ENCODE assay signal across 10 cellular contexts in genomic region chr9:19232117-19232829, GRCh38. TPM values are rescaled to one million over a fixed set of nuclear protein-coding genes. Genes with fewer than 3 reads are reported as not detected.
DNase-seq lines count a peak whose midpoint lies in the region; ATAC-seq, FAIRE-seq and TF ChIP-seq lines count a peak whose summit lies in the region.
"Had no signal": no experiment of that assay in that cellular context is flagged by ENCODE, and none has a peak within 500 bp of the region (broad histone marks: within the 10 kb centered on the region; RNA-seq: fewer than 3 reads in every experiment).

No MANE protein-coding gene starts in this region.

- H3K27ac ChIP-seq in Peyer's patch (peak overlapping the region in 3 of 4 donors; percentile 94 to 97 (median 95)), foreskin keratinocyte (peak overlapping the region; percentile 97)

- H3K9me3 ChIP-seq in Peyer's patch: no peaks in the 10 kb centered on the region
- H3K9me3 ChIP-seq in skeletal muscle satellite cell (replicated peaks; ENCODE audit: low read length): no peaks in the 10 kb centered on the region

- TF ChIP-seq POLR2A in GM12892 (IDR thresholded peaks at IDR 0.05; ENCODE audit: low read depth, low read length) (no peak), Peyer's patch (IDR thresholded peaks at IDR 0.05) (no peak)

- H3K9ac ChIP-seq in skeletal muscle satellite cell (ENCODE audit: low read depth, low read length): peak overlapping the region; percentile 98

- H3K4me1 ChIP-seq in Peyer's patch (peaks cover 0 to 15% (median 0%) of the 10 kb centered on the region in 4 donors), foreskin keratinocyte (no peaks in the 10 kb centered on the region), skeletal muscle satellite cell (ENCODE audit: control insufficient read depth, insufficient read depth, low read length) (peaks cover 11% of the 10 kb centered on the region)

- H3K4me3 ChIP-seq in Peyer's patch (peak overlapping the region; percentile 86 to 99 (median 94)), skeletal muscle satellite cell (ENCODE audit: low read length) (peak overlapping the region; percentile 99)

- intact Hi-C loops in posterior vena cava (cut with DNase I): no loop called here

- peak; percentile 77 for FAIRE-seq in GM12892 (lab: Jason Lieb, UNC)

- H3K36me3 ChIP-seq in Peyer's patch (no peaks in the 10 kb centered on the region), skeletal muscle satellite cell (ENCODE audit: insufficient read depth, low read length) (no peaks in the 10 kb centered on the region)

- peak overlapping the region; percentile 79 for H3K4me2 ChIP-seq in skeletal muscle satellite cell (ENCODE audit: low read length)

- no peaks in the 10 kb centered on the region for H3K27me3 ChIP-seq in Peyer's patch
- H3K27me3 ChIP-seq in foreskin keratinocyte: no peaks in the 10 kb centered on the region
- no peaks in the 10 kb centered on the region for H3K27me3 ChIP-seq in skeletal muscle satellite cell (ENCODE audit: control insufficient read depth, insufficient read depth, low read length)

- ATAC-seq in foreskin keratinocyte: no peak

- TF ChIP-seq CTCF in Peyer's patch (IDR thresholded peaks at IDR 0.05) (no peak), foreskin keratinocyte (conservative IDR thresholded peaks at IDR 0.05) (no peak)

- DNase-seq in GM12892 (ENCODE audit: insufficient read length) (no peak), Peyer's patch (no peak), foreskin keratinocyte (peak; percentile 11 to 30), posterior vena cava (ENCODE audit: low spot score) (no peak), GM03348 (ENCODE audit: low spot score) (no peak), ecto neural progenitor cell (ENCODE audit: low spot score) (no peak)
- no peak for DNase-seq in central memory CD4-positive, alpha-beta T cell
- DNase-seq: activated T-cell treated with anti-CD3 and anti-CD28 coated beads for 4 hours; stimulated activated CD4-positive, alpha-beta T cell treated with anti-CD3 and anti-CD28 coated beads, Interleukin-12 subunit alpha, Interleukin-12 subunit beta, amount 100 ng/mL, for 4 hours had no signal

RNA-seq across cellular contexts. Expression of gene DENND4C, which starts 1.8 kb away (rescaled TPM):
- 30.7 TPM for polyA plus RNA-seq in GM12892 (2012; ENCODE audit: missing spikeins)
- 100 to 1,000 TPM in 3 of 4 donors, 10 to 100 TPM in 1; 89.1 to 188 (median 154) TPM for total RNA-seq in Peyer's patch
- 20.5 and 21.8 TPM in 2 replicates for total RNA-seq in foreskin keratinocyte
- 2.2 and 3.2 TPM in 2 replicates for polyA plus RNA-seq in foreskin keratinocyte
- total RNA-seq in skeletal muscle satellite cell (2012; rRNA removed): 34.3 and 53.0 TPM in 2 replicates
- 10 to 100 TPM; 54.9 to 58.3 TPM for total RNA-seq in posterior vena cava

Comparison
In these comparisons a context has a peak if more than half of its experiments do, and no peak if none do; other contexts are left out.
1. DNase-seq: peak in foreskin keratinocyte (2 of 2); none in GM12892 (single experiment), Peyer's patch (0 of 3), posterior vena cava (single experiment), GM03348 (single experiment), central memory CD4-positive, alpha-beta T cell (single experiment) and ecto neural progenitor cell (single experiment).